9 cellular contexts compared by ENCODE assay signal in genomic region chr3:143751643-143752178, GRCh38.
DNase-seq lines count a peak whose midpoint lies in the region; ATAC-seq and FAIRE-seq lines count a peak whose summit lies in the region.
"Had no signal": no experiment of that assay in that cellular context is flagged by ENCODE, and none has a peak within 500 bp of the region (broad histone marks: within the 10 kb centered on the region; RNA-seq: fewer than 3 reads in every experiment).

No MANE protein-coding gene starts in this region.

- H3K4me3 ChIP-seq in small intestine (ENCODE audit: low read depth in 1 of 2, low read length in 2 of 2): no peak overlapping the region

- H3K9me3 Mint-ChIP-seq in activated CD4-positive, alpha-beta memory T cell treated with anti-CD3 and anti-CD28 coated beads, Interleukin-2, amount 10 ng/mL, durations not matched to agents 7 days and 5 days: no peaks in the 10 kb centered on the region

- no peaks in the 10 kb centered on the region for H3K27me3 ChIP-seq in small intestine (ENCODE audit: control insufficient read depth in 2 of 2, insufficient read depth in 2 of 2, low read length in 2 of 2)

- H3K4me3 Mint-ChIP-seq in activated CD4-positive, alpha-beta memory T cell treated with anti-CD3 and anti-CD28 coated beads, Interleukin-2, amount 10 ng/mL, durations not matched to agents 7 days and 5 days: peak overlapping the region; percentile 16

- no peaks in the 10 kb centered on the region for H3K9me3 ChIP-seq in small intestine (ENCODE audit: control insufficient read depth, low read depth)

- ATAC-seq in GM19043 (IDR thresholded peaks at IDR 0.05; ENCODE audit: low read depth, unreplicated experiment): peak; percentile 80
- peak; percentile 83 for ATAC-seq in HG03103 (IDR thresholded peaks at IDR 0.05; ENCODE audit: low read depth, unreplicated experiment)
- no peak for ATAC-seq in HG02870 (IDR thresholded peaks at IDR 0.05; ENCODE audit: unreplicated experiment)

- H3K36me3 Mint-ChIP-seq in activated CD4-positive, alpha-beta memory T cell treated with anti-CD3 and anti-CD28 coated beads, Interleukin-2, amount 10 ng/mL, durations not matched to agents 7 days and 5 days (ENCODE audit: low read depth): no peaks in the 10 kb centered on the region

- H3K36me3 ChIP-seq in small intestine (ENCODE audit: control insufficient read depth in 2 of 2, insufficient read depth in 2 of 2, low read length in 2 of 2): no peaks in the 10 kb centered on the region

- peaks cover 0 to 2% of the 10 kb centered on the region in 2 donors for H3K4me1 ChIP-seq in small intestine (ENCODE audit: control insufficient read depth in 2 of 2, insufficient read depth in 1 of 2, low read depth in 1 of 2, low read length in 1 of 2)

- CTCF ChIA-PET in activated CD4-positive, alpha-beta memory T cell treated with anti-CD3 and anti-CD28 coated beads, Interleukin-2, amount 10 ng/mL, durations not matched to agents 7 days and 5 days (lab: Charles Lee): interaction anchor here (1.2 kb wide), 1 partner anchor 134 kb away, joined by 3 read pairs; no protein-coding TSS in a partner anchor

- H3K27me3 Mint-ChIP-seq in activated CD4-positive, alpha-beta memory T cell treated with anti-CD3 and anti-CD28 coated beads, Interleukin-2, amount 10 ng/mL, durations not matched to agents 7 days and 5 days: no peaks in the 10 kb centered on the region

- POLR2A ChIA-PET in activated CD4-positive, alpha-beta memory T cell treated with anti-CD3 and anti-CD28 coated beads, Interleukin-2, amount 10 ng/mL, durations not matched to agents 7 days and 5 days (lab: Charles Lee): interaction anchor here (1.0 to 1.6 kb wide), 2 partner anchors 97 to 220 kb away, joined by 3 to 5 read pairs; partner anchors contain the start of genes DIPK2A and SLC9A9

- peak; percentile 18 for DNase-seq in activated CD4-positive, alpha-beta memory T cell treated with anti-CD3 and anti-CD28 coated beads, Interleukin-2, amount 10 ng/mL, durations not matched to agents 7 days and 5 days
- DNase-seq in stimulated activated CD4-positive, alpha-beta T cell treated with anti-CD3 and anti-CD28 coated beads, Interleukin-4, amount 100 ng/mL, for 1 hour: peak; percentile 4
- no peak for DNase-seq in small intestine
- DNase-seq in NCI-H2171 (lab: John Stamatoyannopoulos, UW): no peak
- DNase-seq in DMS79 (lab: John Stamatoyannopoulos, UW): no peak
- DNase-seq: mesendoderm had no signal

- FAIRE-seq in small intestine (lab: Jason Lieb, UNC): no peak

- WGBS in small intestine, 3 donors: 66 to 68% (median 68%) methylated on average over 4 of the region's 4 CpGs

- H3K27ac Mint-ChIP-seq in activated CD4-positive, alpha-beta memory T cell treated with anti-CD3 and anti-CD28 coated beads, Interleukin-2, amount 10 ng/mL, durations not matched to agents 7 days and 5 days: peak overlapping the region; percentile 78

- peaks cover 13% of the 10 kb centered on the region for H3K4me1 Mint-ChIP-seq in activated CD4-positive, alpha-beta memory T cell treated with anti-CD3 and anti-CD28 coated beads, Interleukin-2, amount 10 ng/mL, durations not matched to agents 7 days and 5 days

- H3K27ac ChIP-seq in small intestine (ENCODE audit: low read depth in 1 of 2, low read length in 1 of 2): no peak overlapping the region

Comparison
In these comparisons a context has a peak if more than half of its experiments do, and no peak if none do; other contexts are left out.
1. DNase-seq: peak in activated CD4-positive, alpha-beta memory T cell treated with anti-CD3 and anti-CD28 coated beads, Interleukin-2, amount 10 ng/mL, durations not matched to agents 7 days and 5 days (single experiment) and stimulated activated CD4-positive, alpha-beta T cell treated with anti-CD3 and anti-CD28 coated beads, Interleukin-4, amount 100 ng/mL, for 1 hour (single experiment); none in small intestine (single experiment), NCI-H2171 (single experiment) and DMS79 (single experiment).